1 cellular context compared by ENCODE assay signal in the genomic region with DNA sequence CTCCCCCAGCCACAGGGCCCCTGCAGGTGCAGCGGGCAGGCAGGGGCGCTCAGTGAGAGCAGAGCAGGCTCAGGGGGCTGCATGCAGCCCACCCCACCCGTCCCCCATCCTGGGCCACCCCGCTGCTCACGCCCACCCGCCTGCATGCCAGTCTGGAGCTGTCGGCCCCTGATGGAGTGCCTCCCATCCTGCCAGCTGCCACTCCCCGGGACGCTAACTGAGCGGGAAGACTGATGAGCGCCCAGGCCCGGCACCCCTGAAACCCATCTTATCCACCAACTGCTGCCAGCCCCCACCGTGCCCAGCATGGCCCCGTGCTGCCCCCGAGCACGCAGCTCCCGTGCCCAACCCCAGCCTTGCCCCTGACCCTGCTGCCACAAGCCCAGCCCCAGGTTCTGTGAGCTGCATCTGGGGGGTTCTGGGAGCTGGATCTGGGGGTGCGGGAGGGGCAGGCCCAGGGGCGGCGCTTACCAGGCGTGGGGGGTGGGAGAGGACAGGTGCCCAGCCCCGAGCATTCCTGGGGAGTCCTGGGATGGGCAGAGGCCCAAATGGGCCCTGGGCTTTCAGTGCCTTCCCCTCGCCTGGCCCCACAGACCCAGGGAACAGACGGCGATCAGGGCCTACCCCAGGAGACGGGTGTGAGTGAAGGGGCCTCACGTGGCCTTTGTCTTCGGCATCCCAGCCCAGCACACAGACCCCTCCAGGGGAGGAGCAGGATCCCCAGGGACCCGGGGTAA.
TF ChIP-seq lines count a peak whose summit lies in the region.

No MANE protein-coding gene starts in this region.

TF ChIP-seq in H1, 55 proteins besides CTCF, POLR2A, EP300 and RAD21:
- TF ChIP-seq EZH2 (IDR thresholded peaks at IDR 0.05; ENCODE audit: low read depth, low read length, severe bottlenecking) (no peak), GABPA (IDR thresholded peaks at IDR 0.05; ENCODE audit: borderline replicate concordance, insufficient read depth, low read length) (no peak), MAFK (IDR thresholded peaks at IDR 0.05; ENCODE audit: low read depth, low read length) (no peak), JUN (IDR thresholded peaks at IDR 0.05; ENCODE audit: low read depth, low read length) (no peak), POU5F1 (IDR thresholded peaks at IDR 0.05; ENCODE audit: low read depth, low read length) (no peak), CBX8 (IDR thresholded peaks at IDR 0.05; ENCODE audit: borderline replicate concordance, low read depth, low read length) (no peak), SP4 (IDR thresholded peaks at IDR 0.05; ENCODE audit: low read length) (no peak), SP2 (IDR thresholded peaks at IDR 0.05; ENCODE audit: low read length) (no peak), FOSL1 (IDR thresholded peaks at IDR 0.05; ENCODE audit: insufficient read depth, low read depth, low read length) (no peak), RXRA (IDR thresholded peaks at IDR 0.05; ENCODE audit: insufficient read depth, low read depth, low read length) (no peak), BCL11A (IDR thresholded peaks at IDR 0.05; ENCODE audit: low read depth in 2 of 2, low read length in 2 of 2) (no peak)
